In genomic region chr2:97918818-97919217, GRCh38 we compare ENCODE assay signal across 22 cellular contexts.
A peak's percentile ranks its signal among the peaks of the same experiment; 100 is the strongest.
DNase-seq lines count a peak whose midpoint lies in the region; ATAC-seq, FAIRE-seq and TF ChIP-seq lines count a peak whose summit lies in the region.
"Had no signal": no experiment of that assay in that cellular context is flagged by ENCODE, and none has a peak within 500 bp of the region (broad histone marks: within the 10 kb centered on the region; RNA-seq: fewer than 3 reads in every experiment).

No MANE protein-coding gene starts in this region.

- H2AFZ ChIP-seq in HepG2 (ENCODE audit: low read length): no peak overlapping the region

- H4K20me1 ChIP-seq in HepG2 (ENCODE audit: insufficient read depth, low read length): no peaks in the 10 kb centered on the region

- in situ Hi-C loops in HepG2 (cut with HindIII; ENCODE audit: extremely low pct_ligation_motif_present, low pct_unique_long_range_greater_than_20kb): no loop called here

- no peak for TF ChIP-seq RAD21 in HepG2 (CRISPR knock-in tag; IDR thresholded peaks at IDR 0.05)

- no peaks in the 10 kb centered on the region for H3K9me3 ChIP-seq in HepG2 (ENCODE audit: low read length)
- no peaks in the 10 kb centered on the region for H3K9me3 ChIP-seq in right lobe of liver
- peaks cover 4% of the 10 kb centered on the region for H3K9me3 ChIP-seq in psoas muscle
- H3K9me3 ChIP-seq: Caco-2 had no signal

- no peak for TF ChIP-seq EP300 in HepG2 (IDR thresholded peaks at IDR 0.05; ENCODE audit: low read depth in 2 of 2, low read length in 2 of 2)
- no peak for TF ChIP-seq EP300 in HepG2 (CRISPR knock-in tag; IDR thresholded peaks at IDR 0.05; ENCODE audit: borderline replicate concordance)

- TF ChIP-seq POLR2A in HepG2 (IDR thresholded peaks at IDR 0.05; ENCODE audit: insufficient read depth in 1 of 2, low read depth in 2 of 2, low read length in 2 of 2): no peak
- TF ChIP-seq POLR2A in right lobe of liver (IDR thresholded peaks at IDR 0.05): no peak

- no peak overlapping the region for H3K9ac ChIP-seq in HepG2 (ENCODE audit: insufficient read depth, low read depth, low read length)
- H3K9ac ChIP-seq: BLaER1 treated with 17β-estradiol and CSF1 and Interleukin-3, amounts not matched to agents 10 nM and 100 nM had no signal

- TF ChIP-seq CTCF in HepG2 (CRISPR knock-in tag; IDR thresholded peaks at IDR 0.05) (no peak), right lobe of liver (IDR thresholded peaks at IDR 0.05) (no peak), psoas muscle (IDR thresholded peaks at IDR 0.05) (no peak)

- H3K79me2 ChIP-seq in HepG2 (ENCODE audit: insufficient read depth, low read length): peaks cover 19% of the 10 kb centered on the region

- 95% methylated on average over 4 of the region's 4 CpGs for WGBS in HepG2 (ENCODE audit: low lambda C conversion rate)
- 98% methylated on average over 4 of the region's 4 CpGs for WGBS in right lobe of liver (ENCODE audit: insufficient coverage, low coverage, low lambda C conversion rate, missing lambda C conversion rate)
- 54 to 72% (median 54%) methylated on average over 4 of the region's 4 CpGs for WGBS in psoas muscle, 3 donors

- H3K4me2 ChIP-seq in HepG2 (ENCODE audit: low read depth, low read length): no peak overlapping the region
- H3K4me2 ChIP-seq: A549; BLaER1 treated with 17β-estradiol and CSF1 and Interleukin-3, amounts not matched to agents 10 nM and 100 nM had no signal

- no TSS peak for BruUV-seq in HepG2 (replicated peaks; lab: Mats Ljungman, UMichigan)

- H3K4me3 ChIP-seq in HepG2 (replicated peaks in 1 of 3; ENCODE audit: insufficient read depth in 1 of 3, low read depth in 2 of 3, low read length in 3 of 3): no peak overlapping the region
- H3K4me3 ChIP-seq in right lobe of liver: no peak overlapping the region
- no peak overlapping the region for H3K4me3 ChIP-seq in psoas muscle
- H3K4me3 ChIP-seq: A549 had no signal

- H3K27me3 ChIP-seq in HepG2 (ENCODE audit: control insufficient read depth in 1 of 2, insufficient read depth in 2 of 2, low read length in 2 of 2) (no peaks in the 10 kb centered on the region), right lobe of liver (no peaks in the 10 kb centered on the region), psoas muscle (ENCODE audit: insufficient read depth in 3 of 3, low read length in 2 of 3) (no peaks in the 10 kb centered on the region)
- H3K27me3 ChIP-seq: BLaER1 treated with 17β-estradiol and CSF1 and Interleukin-3, amounts not matched to agents 10 nM and 100 nM had no signal

- H3K27ac ChIP-seq in HepG2 (ENCODE audit: extremely low read length, insufficient read depth, low read length) (no peak overlapping the region), right lobe of liver (no peak overlapping the region), psoas muscle (peak overlapping the region; percentile 27)
- H3K27ac ChIP-seq: 22Rv1; A549; BLaER1 treated with 17β-estradiol and CSF1 and Interleukin-3, amounts not matched to agents 10 nM and 100 nM; C4-2B had no signal

- CTCF ChIA-PET in HepG2 (lab: Yijun Ruan, JAX; ENCODE audit: low intra/inter-chr PET ratio, low total read pairs): no interaction called here

- FAIRE-seq in HepG2 (lab: Jason Lieb, UNC): no peak
- FAIRE-seq: A549, D721Med, G401.6, GM12892, GM18507 had no signal

- no peak for DNase-seq in HepG2 (ENCODE audit: low spot score)
- DNase-seq in right lobe of liver: no peak
- peak; percentile 2 for DNase-seq in globus pallidus (ENCODE audit: low spot score)
- no peak for DNase-seq in psoas muscle
- no peak for DNase-seq in NCI-H2171 (lab: John Stamatoyannopoulos, UW)
- no peak for DNase-seq in dedifferentiated amniotic fluid mesenchymal stem cell (ENCODE audit: extremely low spot score)
- DNase-seq in NCI-H2107 treated with DMSO at 0.1 percent for 48 hours (lab: John Stamatoyannopoulos, UW; ENCODE audit: unreplicated experiment): no peak
- DNase-seq: AML-193; Caco-2; Calu3; CD4-positive, alpha-beta T cell; CD8-positive, alpha-beta T cell; DMS79 treated with DMSO at 0.1 percent for 48 hours; GF-D8 had no signal

- POLR2A ChIA-PET in HepG2 (lab: Yijun Ruan, JAX): no interaction called here

- H3K4me1 ChIP-seq in HepG2 (ENCODE audit: insufficient read depth, low read length): no peaks in the 10 kb centered on the region
- no peaks in the 10 kb centered on the region for H3K4me1 ChIP-seq in right lobe of liver
- H3K4me1 ChIP-seq in psoas muscle: peaks cover 45% of the 10 kb centered on the region
- H3K4me1 ChIP-seq: A549, Caco-2 had no signal

- ATAC-seq in HepG2: no peak
- ATAC-seq in right lobe of liver: no peak
- peak; percentile 71 to 82 (median 78) for ATAC-seq in psoas muscle
- ATAC-seq: A549; CD8-positive, alpha-beta T cell had no signal

- H3K36me3 ChIP-seq in HepG2 (replicated peaks in 1 of 2; ENCODE audit: control insufficient read depth in 1 of 2, insufficient read depth in 2 of 2, low read length in 2 of 2): peaks cover 5 to 14% of the 10 kb centered on the region in 2 experiments; a peak in 3 of 5 replicates
- H3K36me3 ChIP-seq in right lobe of liver: peaks cover 0 to 2% (median 0%) of the 10 kb centered on the region in 4 donors
- H3K36me3 ChIP-seq in psoas muscle (ENCODE audit: insufficient read depth in 1 of 2, low read depth in 1 of 2): no peaks in the 10 kb centered on the region

- intact Hi-C loops in HepG2 (cut with micrococcal nuclease; ENCODE audit: unreplicated experiment) (no loop called here), right lobe of liver (cut with DNase I) (no loop called here), psoas muscle (cut with DNase I) (no loop called here)

TF ChIP-seq in HepG2, 621 proteins besides CTCF, POLR2A, EP300 and RAD21:
- TF ChIP-seq PBX2 (CRISPR knock-in tag; IDR thresholded peaks at IDR 0.05) (no peak), NFYC (CRISPR knock-in tag; IDR thresholded peaks at IDR 0.05) (no peak), SMARCE1 (IDR thresholded peaks at IDR 0.05; ENCODE audit: borderline replicate concordance) (no peak), TBL1XR1 (IDR thresholded peaks at IDR 0.05; ENCODE audit: borderline replicate concordance, low read length, partially characterized antibody) (no peak), GPBP1L1 (CRISPR knock-in tag; IDR thresholded peaks at IDR 0.05) (no peak), RBM22 (optimal IDR thresholded peaks at IDR 0.05; ENCODE audit: low read length) (peak; percentile 36), ETV6 (CRISPR knock-in tag; conservative IDR thresholded peaks at IDR 0.05) (no peak)
TF ChIP-seq in HepG2: peak in this region for 1.

Comparison
In these comparisons a context has a peak if more than half of its experiments do, and no peak if none do; other contexts are left out.
1. ATAC-seq: peak in psoas muscle (4 of 4); none in HepG2 (single experiment) and right lobe of liver (0 of 4).